In the genomic region with DNA sequence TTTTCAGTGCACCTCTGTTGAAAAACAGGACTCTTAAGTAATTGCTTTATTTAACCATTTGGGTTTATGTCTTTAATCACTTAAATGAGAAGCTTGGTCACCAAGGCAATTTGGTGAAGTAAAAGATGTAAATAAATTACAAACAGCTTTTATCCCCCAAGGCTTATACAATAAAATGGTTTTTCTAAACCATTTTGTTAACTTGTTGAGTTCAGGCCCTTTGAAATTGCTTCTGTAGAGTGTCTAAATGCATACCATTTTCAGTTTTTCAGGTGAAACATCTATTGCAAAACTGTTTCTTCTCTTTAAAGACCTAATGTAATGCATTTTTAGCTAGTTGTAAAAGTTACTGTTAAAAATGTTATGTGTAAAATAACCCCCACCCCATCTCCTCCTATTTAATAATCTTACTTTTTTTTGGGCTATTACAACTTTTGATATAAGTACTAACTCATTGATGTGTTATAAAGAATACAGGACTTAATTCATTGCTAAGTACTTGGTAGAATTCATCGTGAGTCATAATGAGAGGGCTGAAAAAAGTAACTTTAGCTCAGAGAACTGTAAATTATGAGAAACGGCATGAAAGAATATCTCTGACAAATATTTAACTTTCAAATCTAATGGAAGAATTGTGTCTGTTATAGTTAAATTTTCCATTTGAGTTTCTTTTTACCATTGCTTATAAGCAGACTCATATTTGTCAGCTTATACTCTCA, we compare ENCODE assay signal across 1 cellular context.
TF ChIP-seq lines count a peak whose summit lies in the region.

No MANE protein-coding gene starts in this region.

TF ChIP-seq in SK-N-SH, 30 proteins besides CTCF, POLR2A, EP300 and RAD21 (continued from another document):
- TF ChIP-seq MXI1 (IDR thresholded peaks at IDR 0.05; ENCODE audit: low read depth, low read length) (no peak), FOSL2 (IDR thresholded peaks at IDR 0.05; ENCODE audit: borderline replicate concordance, low read depth) (peak; percentile 29; the same call in 1 of the 2 replicates), RCOR1 (IDR thresholded peaks at IDR 0.05; ENCODE audit: low read length) (no peak), RFX5 (IDR thresholded peaks at IDR 0.05; ENCODE audit: low read length) (no peak)
